ENCODE assay signal across 1 cellular context in the genomic region with DNA sequence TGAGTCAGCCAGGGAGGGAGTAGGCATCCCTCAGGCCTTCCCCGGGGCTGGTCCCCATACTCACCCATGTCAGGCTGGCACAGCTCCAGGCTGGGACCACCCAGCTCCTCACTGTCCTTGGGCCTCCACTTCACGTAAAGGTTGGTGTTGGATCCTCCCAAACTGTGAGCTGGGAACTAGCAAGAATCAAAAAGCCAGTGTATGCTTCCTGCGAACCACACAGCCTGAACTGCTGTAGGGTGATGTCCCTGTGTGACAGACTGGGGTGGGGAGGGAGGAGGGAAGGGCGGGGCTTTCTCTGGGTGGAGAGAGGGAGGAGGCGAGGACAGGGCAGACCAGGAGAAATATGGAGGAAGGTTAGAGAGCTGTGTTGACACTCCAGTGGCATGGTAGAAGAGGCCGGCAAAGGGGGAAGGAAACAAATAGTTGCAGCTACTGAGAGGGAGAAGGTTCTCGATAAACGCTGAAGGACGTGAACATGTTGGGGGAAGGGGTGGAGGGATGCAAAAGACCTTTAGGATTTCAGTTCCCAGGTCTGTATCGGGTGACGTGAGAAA.
A peak's percentile ranks its signal among the peaks of the same experiment; 100 is the strongest.
TF ChIP-seq lines count a peak whose summit lies in the region.

No MANE protein-coding gene starts in this region.

TF ChIP-seq in HEK293, 187 proteins besides CTCF, POLR2A, EP300 and RAD21 (continued from another document):
- TF ChIP-seq, protein P1, sequence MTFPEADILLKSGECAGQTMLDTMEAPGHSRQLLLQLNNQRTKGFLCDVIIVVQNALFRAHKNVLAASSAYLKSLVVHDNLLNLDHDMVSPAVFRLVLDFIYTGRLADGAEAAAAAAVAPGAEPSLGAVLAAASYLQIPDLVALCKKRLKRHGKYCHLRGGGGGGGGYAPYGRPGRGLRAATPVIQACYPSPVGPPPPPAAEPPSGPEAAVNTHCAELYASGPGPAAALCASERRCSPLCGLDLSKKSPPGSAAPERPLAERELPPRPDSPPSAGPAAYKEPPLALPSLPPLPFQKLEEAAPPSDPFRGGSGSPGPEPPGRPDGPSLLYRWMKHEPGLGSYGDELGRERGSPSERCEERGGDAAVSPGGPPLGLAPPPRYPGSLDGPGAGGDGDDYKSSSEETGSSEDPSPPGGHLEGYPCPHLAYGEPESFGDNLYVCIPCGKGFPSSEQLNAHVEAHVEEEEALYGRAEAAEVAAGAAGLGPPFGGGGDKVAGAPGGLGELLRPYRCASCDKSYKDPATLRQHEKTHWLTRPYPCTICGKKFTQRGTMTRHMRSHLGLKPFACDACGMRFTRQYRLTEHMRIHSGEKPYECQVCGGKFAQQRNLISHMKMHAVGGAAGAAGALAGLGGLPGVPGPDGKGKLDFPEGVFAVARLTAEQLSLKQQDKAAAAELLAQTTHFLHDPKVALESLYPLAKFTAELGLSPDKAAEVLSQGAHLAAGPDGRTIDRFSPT (tag by site-specific recombination; IDR thresholded peaks at IDR 0.05) = peak; percentile 75
- TF ChIP-seq, protein P2, sequence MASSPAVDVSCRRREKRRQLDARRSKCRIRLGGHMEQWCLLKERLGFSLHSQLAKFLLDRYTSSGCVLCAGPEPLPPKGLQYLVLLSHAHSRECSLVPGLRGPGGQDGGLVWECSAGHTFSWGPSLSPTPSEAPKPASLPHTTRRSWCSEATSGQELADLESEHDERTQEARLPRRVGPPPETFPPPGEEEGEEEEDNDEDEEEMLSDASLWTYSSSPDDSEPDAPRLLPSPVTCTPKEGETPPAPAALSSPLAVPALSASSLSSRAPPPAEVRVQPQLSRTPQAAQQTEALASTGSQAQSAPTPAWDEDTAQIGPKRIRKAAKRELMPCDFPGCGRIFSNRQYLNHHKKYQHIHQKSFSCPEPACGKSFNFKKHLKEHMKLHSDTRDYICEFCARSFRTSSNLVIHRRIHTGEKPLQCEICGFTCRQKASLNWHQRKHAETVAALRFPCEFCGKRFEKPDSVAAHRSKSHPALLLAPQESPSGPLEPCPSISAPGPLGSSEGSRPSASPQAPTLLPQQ (tag by site-specific recombination; IDR thresholded peaks at IDR 0.05) = peak; percentile 68
- 0 out of 2 replicates have a peak, but pooled peaks have one; percentile 22 for TF ChIP-seq ZNF423 (tag by site-specific recombination; IDR thresholded peaks at IDR 0.05)
- TF ChIP-seq ZNF335 (tag by site-specific recombination; conservative IDR thresholded peaks at IDR 0.05) = peak; percentile 81
- TF ChIP-seq, protein P3, sequence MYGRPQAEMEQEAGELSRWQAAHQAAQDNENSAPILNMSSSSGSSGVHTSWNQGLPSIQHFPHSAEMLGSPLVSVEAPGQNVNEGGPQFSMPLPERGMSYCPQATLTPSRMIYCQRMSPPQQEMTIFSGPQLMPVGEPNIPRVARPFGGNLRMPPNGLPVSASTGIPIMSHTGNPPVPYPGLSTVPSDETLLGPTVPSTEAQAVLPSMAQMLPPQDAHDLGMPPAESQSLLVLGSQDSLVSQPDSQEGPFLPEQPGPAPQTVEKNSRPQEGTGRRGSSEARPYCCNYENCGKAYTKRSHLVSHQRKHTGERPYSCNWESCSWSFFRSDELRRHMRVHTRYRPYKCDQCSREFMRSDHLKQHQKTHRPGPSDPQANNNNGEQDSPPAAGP (tag by site-specific recombination; IDR thresholded peaks at IDR 0.05) = peak; percentile 50; the same call in 1 of the 2 replicates
- no peak for TF ChIP-seq MEIS1 (CRISPR knock-in tag; IDR thresholded peaks at IDR 0.05; ENCODE audit: borderline replicate concordance)
- TF ChIP-seq ZNF530 (tag by site-specific recombination; IDR thresholded peaks at IDR 0.05; ENCODE audit: low read depth) = no peak
- TF ChIP-seq, protein P4, sequence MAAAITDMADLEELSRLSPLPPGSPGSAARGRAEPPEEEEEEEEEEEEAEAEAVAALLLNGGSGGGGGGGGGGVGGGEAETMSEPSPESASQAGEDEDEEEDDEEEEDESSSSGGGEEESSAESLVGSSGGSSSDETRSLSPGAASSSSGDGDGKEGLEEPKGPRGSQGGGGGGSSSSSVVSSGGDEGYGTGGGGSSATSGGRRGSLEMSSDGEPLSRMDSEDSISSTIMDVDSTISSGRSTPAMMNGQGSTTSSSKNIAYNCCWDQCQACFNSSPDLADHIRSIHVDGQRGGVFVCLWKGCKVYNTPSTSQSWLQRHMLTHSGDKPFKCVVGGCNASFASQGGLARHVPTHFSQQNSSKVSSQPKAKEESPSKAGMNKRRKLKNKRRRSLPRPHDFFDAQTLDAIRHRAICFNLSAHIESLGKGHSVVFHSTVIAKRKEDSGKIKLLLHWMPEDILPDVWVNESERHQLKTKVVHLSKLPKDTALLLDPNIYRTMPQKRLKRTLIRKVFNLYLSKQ (tag by site-specific recombination; IDR thresholded peaks at IDR 0.05; ENCODE audit: borderline replicate concordance) = 0 out of 2 replicates have a peak, but pooled peaks have one; percentile 21
- peak; percentile 71 for TF ChIP-seq KLF9 (tag by site-specific recombination; IDR thresholded peaks at IDR 0.05; ENCODE audit: low read depth)
- TF ChIP-seq ZNF175 (tag by site-specific recombination; IDR thresholded peaks at IDR 0.05) = no peak
- no peak for TF ChIP-seq SALL2 (tag by site-specific recombination; IDR thresholded peaks at IDR 0.05; ENCODE audit: borderline replicate concordance)
- TF ChIP-seq ZNF202 (tag by site-specific recombination; IDR thresholded peaks at IDR 0.05; ENCODE audit: borderline replicate concordance) = no peak
- TF ChIP-seq ZNF155 (tag by site-specific recombination; IDR thresholded peaks at IDR 0.05) = no peak
- TF ChIP-seq ZNF391 (tag by site-specific recombination; IDR thresholded peaks at IDR 0.05; ENCODE audit: borderline replicate concordance, low read depth) = no peak
- 0 out of 2 replicates have a peak, but pooled peaks have one; percentile 72 for TF ChIP-seq REPIN1 (tag by site-specific recombination; IDR thresholded peaks at IDR 0.05; ENCODE audit: low read depth)
- TF ChIP-seq KLF8 (tag by site-specific recombination; IDR thresholded peaks at IDR 0.05) = peak; percentile 85
- TF ChIP-seq SP3 (tag by site-specific recombination; IDR thresholded peaks at IDR 0.05) = peak; percentile 88
- TF ChIP-seq SP7 (tag by site-specific recombination; IDR thresholded peaks at IDR 0.05) = peak; percentile 58; the same call in 1 of the 2 replicates
- peak; percentile 93 for TF ChIP-seq FEZF1 (tag by site-specific recombination; IDR thresholded peaks at IDR 0.05)
- peak; percentile 98 for TF ChIP-seq ZBTB20 (tag by site-specific recombination; IDR thresholded peaks at IDR 0.05)
- TF ChIP-seq ZNF600 (tag by site-specific recombination; IDR thresholded peaks at IDR 0.05) = peak; percentile 97
- TF ChIP-seq ZNF341 (tag by site-specific recombination; IDR thresholded peaks at IDR 0.05; ENCODE audit: low read depth) = peak; percentile 91
- TF ChIP-seq WT1 (tag by site-specific recombination; IDR thresholded peaks at IDR 0.05) = peak; percentile 31; the same call in 1 of the 2 replicates
- TF ChIP-seq ZNF501 (tag by site-specific recombination; IDR thresholded peaks at IDR 0.05) = peak; percentile 65
- no peak for TF ChIP-seq ZNF596 (tag by site-specific recombination; IDR thresholded peaks at IDR 0.05)
- TF ChIP-seq RBAK (tag by site-specific recombination; IDR thresholded peaks at IDR 0.05) = no peak
- no peak for TF ChIP-seq ZNF561 (tag by site-specific recombination; IDR thresholded peaks at IDR 0.05; ENCODE audit: borderline replicate concordance)
- TF ChIP-seq KLF7 (tag by site-specific recombination; IDR thresholded peaks at IDR 0.05; ENCODE audit: borderline replicate concordance) = peak; percentile 76; the same call in 1 of the 2 replicates
- TF ChIP-seq, protein P5, sequence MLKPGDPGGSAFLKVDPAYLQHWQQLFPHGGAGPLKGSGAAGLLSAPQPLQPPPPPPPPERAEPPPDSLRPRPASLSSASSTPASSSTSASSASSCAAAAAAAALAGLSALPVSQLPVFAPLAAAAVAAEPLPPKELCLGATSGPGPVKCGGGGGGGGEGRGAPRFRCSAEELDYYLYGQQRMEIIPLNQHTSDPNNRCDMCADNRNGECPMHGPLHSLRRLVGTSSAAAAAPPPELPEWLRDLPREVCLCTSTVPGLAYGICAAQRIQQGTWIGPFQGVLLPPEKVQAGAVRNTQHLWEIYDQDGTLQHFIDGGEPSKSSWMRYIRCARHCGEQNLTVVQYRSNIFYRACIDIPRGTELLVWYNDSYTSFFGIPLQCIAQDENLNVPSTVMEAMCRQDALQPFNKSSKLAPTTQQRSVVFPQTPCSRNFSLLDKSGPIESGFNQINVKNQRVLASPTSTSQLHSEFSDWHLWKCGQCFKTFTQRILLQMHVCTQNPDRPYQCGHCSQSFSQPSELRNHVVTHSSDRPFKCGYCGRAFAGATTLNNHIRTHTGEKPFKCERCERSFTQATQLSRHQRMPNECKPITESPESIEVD (tag by site-specific recombination; IDR thresholded peaks at IDR 0.05) = no peak
- peak; percentile 96 for TF ChIP-seq GLIS2 (tag by site-specific recombination; IDR thresholded peaks at IDR 0.05)
- TF ChIP-seq, protein P6, sequence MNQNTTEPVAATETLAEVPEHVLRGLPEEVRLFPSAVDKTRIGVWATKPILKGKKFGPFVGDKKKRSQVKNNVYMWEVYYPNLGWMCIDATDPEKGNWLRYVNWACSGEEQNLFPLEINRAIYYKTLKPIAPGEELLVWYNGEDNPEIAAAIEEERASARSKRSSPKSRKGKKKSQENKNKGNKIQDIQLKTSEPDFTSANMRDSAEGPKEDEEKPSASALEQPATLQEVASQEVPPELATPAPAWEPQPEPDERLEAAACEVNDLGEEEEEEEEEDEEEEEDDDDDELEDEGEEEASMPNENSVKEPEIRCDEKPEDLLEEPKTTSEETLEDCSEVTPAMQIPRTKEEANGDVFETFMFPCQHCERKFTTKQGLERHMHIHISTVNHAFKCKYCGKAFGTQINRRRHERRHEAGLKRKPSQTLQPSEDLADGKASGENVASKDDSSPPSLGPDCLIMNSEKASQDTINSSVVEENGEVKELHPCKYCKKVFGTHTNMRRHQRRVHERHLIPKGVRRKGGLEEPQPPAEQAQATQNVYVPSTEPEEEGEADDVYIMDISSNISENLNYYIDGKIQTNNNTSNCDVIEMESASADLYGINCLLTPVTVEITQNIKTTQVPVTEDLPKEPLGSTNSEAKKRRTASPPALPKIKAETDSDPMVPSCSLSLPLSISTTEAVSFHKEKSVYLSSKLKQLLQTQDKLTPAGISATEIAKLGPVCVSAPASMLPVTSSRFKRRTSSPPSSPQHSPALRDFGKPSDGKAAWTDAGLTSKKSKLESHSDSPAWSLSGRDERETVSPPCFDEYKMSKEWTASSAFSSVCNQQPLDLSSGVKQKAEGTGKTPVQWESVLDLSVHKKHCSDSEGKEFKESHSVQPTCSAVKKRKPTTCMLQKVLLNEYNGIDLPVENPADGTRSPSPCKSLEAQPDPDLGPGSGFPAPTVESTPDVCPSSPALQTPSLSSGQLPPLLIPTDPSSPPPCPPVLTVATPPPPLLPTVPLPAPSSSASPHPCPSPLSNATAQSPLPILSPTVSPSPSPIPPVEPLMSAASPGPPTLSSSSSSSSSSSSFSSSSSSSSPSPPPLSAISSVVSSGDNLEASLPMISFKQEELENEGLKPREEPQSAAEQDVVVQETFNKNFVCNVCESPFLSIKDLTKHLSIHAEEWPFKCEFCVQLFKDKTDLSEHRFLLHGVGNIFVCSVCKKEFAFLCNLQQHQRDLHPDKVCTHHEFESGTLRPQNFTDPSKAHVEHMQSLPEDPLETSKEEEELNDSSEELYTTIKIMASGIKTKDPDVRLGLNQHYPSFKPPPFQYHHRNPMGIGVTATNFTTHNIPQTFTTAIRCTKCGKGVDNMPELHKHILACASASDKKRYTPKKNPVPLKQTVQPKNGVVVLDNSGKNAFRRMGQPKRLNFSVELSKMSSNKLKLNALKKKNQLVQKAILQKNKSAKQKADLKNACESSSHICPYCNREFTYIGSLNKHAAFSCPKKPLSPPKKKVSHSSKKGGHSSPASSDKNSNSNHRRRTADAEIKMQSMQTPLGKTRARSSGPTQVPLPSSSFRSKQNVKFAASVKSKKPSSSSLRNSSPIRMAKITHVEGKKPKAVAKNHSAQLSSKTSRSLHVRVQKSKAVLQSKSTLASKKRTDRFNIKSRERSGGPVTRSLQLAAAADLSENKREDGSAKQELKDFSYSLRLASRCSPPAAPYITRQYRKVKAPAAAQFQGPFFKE (tag by site-specific recombination; IDR thresholded peaks at IDR 0.05; ENCODE audit: borderline replicate concordance) = no peak
- TF ChIP-seq ZNF548 (tag by site-specific recombination; IDR thresholded peaks at IDR 0.05) = no peak
- 0 out of 2 replicates have a peak, but pooled peaks have one; percentile 2 for TF ChIP-seq TRIM28 (IDR thresholded peaks at IDR 0.05; ENCODE audit: borderline replicate concordance, low read length)
- no peak for TF ChIP-seq ZSCAN30 (tag by site-specific recombination; IDR thresholded peaks at IDR 0.05)
- TF ChIP-seq, protein P7, sequence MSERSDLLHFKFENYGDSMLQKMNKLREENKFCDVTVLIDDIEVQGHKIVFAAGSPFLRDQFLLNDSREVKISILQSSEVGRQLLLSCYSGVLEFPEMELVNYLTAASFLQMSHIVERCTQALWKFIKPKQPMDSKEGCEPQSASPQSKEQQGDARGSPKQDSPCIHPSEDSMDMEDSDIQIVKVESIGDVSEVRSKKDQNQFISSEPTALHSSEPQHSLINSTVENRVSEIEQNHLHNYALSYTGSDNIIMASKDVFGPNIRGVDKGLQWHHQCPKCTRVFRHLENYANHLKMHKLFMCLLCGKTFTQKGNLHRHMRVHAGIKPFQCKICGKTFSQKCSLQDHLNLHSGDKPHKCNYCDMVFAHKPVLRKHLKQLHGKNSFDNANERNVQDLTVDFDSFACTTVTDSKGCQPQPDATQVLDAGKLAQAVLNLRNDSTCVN (tag by site-specific recombination; optimal IDR thresholded peaks at IDR 0.05) = no peak
- no peak for TF ChIP-seq ZNF791 (tag by site-specific recombination; IDR thresholded peaks at IDR 0.05)
- peak; percentile 100 for TF ChIP-seq ZNF366 (tag by site-specific recombination; conservative IDR thresholded peaks at IDR 0.05)
- no peak for TF ChIP-seq ZNF473 (tag by site-specific recombination; IDR thresholded peaks at IDR 0.05)
- no peak for TF ChIP-seq ZNF621 (tag by site-specific recombination; IDR thresholded peaks at IDR 0.05)
- TF ChIP-seq ZNF121 (tag by site-specific recombination; IDR thresholded peaks at IDR 0.05) = no peak
- TF ChIP-seq BCL11A (tag by site-specific recombination; IDR thresholded peaks at IDR 0.05; ENCODE audit: low read depth) = no peak
